15 cellular contexts compared by ENCODE assay signal in genomic region chr14:54686871-54687749, GRCh38.
DNase-seq lines count a peak whose midpoint lies in the region; ATAC-seq lines count a peak whose summit lies in the region.
"Had no signal": no experiment of that assay in that cellular context is flagged by ENCODE, and none has a peak within 500 bp of the region (broad histone marks: within the 10 kb centered on the region; RNA-seq: fewer than 3 reads in every experiment).

No MANE protein-coding gene starts in this region.

- no peaks in the 10 kb centered on the region for H3K9me3 Mint-ChIP-seq in memory B cell
- no peaks in the 10 kb centered on the region for H3K9me3 Mint-ChIP-seq in naive thymus-derived CD8-positive, alpha-beta T cell
- H3K9me3 Mint-ChIP-seq: activated T-helper 1 cell treated with anti-CD3 and anti-CD28 coated beads, Interleukin-12 subunit alpha, Interleukin-12 subunit beta, Interleukin-2, Interleukin-4 antibody, amounts not matched to agents 30 ng/mL and 10 ng/mL and 1 ng/mL, durations not matched to agents 14 hours and 24 hours and 36 hours; H9; naive thymus-derived CD4-positive, alpha-beta T cell; T-helper 1 cell treated with Interleukin-12 subunit alpha and Interleukin-12 subunit beta and Interleukin-4 antibody, amounts not matched to agents 30 μg/mL and 1 μg/mL, for 36 hours had no signal

- H3K9ac ChIP-seq in duodenal mucosa (ENCODE audit: low read depth in 1 of 2, low read length in 2 of 2), result no peak overlapping the region
- H3K9ac ChIP-seq in subcutaneous abdominal adipose tissue (ENCODE audit: low read length in 5 of 5), result peak overlapping the region in 3 of 5 donors; percentile 40 to 50 (median 49)
- H3K9ac ChIP-seq: BLaER1 treated with 17β-estradiol and CSF1 and Interleukin-3, amounts not matched to agents 10 nM and 100 nM had no signal

- H3K4me3 ChIP-seq in MG63 (no peak overlapping the region), duodenal mucosa (ENCODE audit: low read depth in 1 of 2, low read length in 2 of 2) (no peak overlapping the region), subcutaneous abdominal adipose tissue (ENCODE audit: low read depth in 1 of 5, low read length in 5 of 5) (no peak overlapping the region)
- H3K4me3 ChIP-seq: BLaER1 treated with 17β-estradiol and CSF1 and Interleukin-3, amounts not matched to agents 10 nM and 100 nM had no signal

- DNase-seq in MG63 (peak; percentile 14), memory B cell (ENCODE audit: low spot score in 2 of 2) (no peak), NCI-H526 treated with DMSO at 0.1 percent for 48 hours (lab: John Stamatoyannopoulos, UW) (no peak)
- DNase-seq in NK-92 treated with Interleukin-12 subunit alpha and Interleukin-12 subunit beta, amount 100 ng/mL, for 24 hours (lab: John Stamatoyannopoulos, UW), result no peak
- DNase-seq in naive thymus-derived CD8-positive, alpha-beta T cell, result no peak
- DNase-seq: H9; MV-4-11; naive thymus-derived CD4-positive, alpha-beta T cell; stimulated activated CD4-positive, alpha-beta T cell treated with anti-CD3 and anti-CD28 coated beads, Interleukin-15, amount 100 ng/mL, for 24 hours had no signal

- ATAC-seq in memory B cell (ENCODE audit: low read depth) (no peak), GM19023 (IDR thresholded peaks at IDR 0.05; ENCODE audit: unreplicated experiment) (no peak)
- ATAC-seq in naive thymus-derived CD8-positive, alpha-beta T cell, result no peak
- ATAC-seq: naive thymus-derived CD4-positive, alpha-beta T cell had no signal

- H3K36me3 Mint-ChIP-seq in memory B cell, result no peaks in the 10 kb centered on the region
- no peaks in the 10 kb centered on the region for H3K36me3 Mint-ChIP-seq in naive thymus-derived CD8-positive, alpha-beta T cell
- H3K36me3 Mint-ChIP-seq: naive thymus-derived CD4-positive, alpha-beta T cell had no signal

- no peaks in the 10 kb centered on the region for H3K9me3 ChIP-seq in MG63
- no peaks in the 10 kb centered on the region for H3K9me3 ChIP-seq in duodenal mucosa (ENCODE audit: control insufficient read depth in 1 of 2, low read length in 2 of 2)
- no peaks in the 10 kb centered on the region for H3K9me3 ChIP-seq in subcutaneous abdominal adipose tissue (ENCODE audit: control insufficient read depth in 5 of 5, low read length in 5 of 5)

- no peaks in the 10 kb centered on the region for H3K36me3 ChIP-seq in MG63
- H3K36me3 ChIP-seq in duodenal mucosa (ENCODE audit: control insufficient read depth in 1 of 2, insufficient read depth in 2 of 2, low read length in 2 of 2), result no peaks in the 10 kb centered on the region
- H3K36me3 ChIP-seq in subcutaneous abdominal adipose tissue (ENCODE audit: control insufficient read depth in 5 of 5, insufficient read depth in 5 of 5, low read length in 5 of 5), result no peaks in the 10 kb centered on the region

- peaks cover 27% of the 10 kb centered on the region for H3K4me1 Mint-ChIP-seq in memory B cell
- peaks cover 4 to 10% (median 7%) of the 10 kb centered on the region in 4 donors for H3K4me1 Mint-ChIP-seq in naive thymus-derived CD8-positive, alpha-beta T cell

- peak overlapping the region; percentile 39 for H3K27ac ChIP-seq in duodenal mucosa (ENCODE audit: low read depth, low read length)
- peak overlapping the region; percentile 68 for H3K27ac ChIP-seq in subcutaneous abdominal adipose tissue (ENCODE audit: low read depth, low read length)
- H3K27ac ChIP-seq: BLaER1 treated with 17β-estradiol and CSF1 and Interleukin-3, amounts not matched to agents 10 nM and 100 nM had no signal

- H3K27ac Mint-ChIP-seq in memory B cell, result peak overlapping the region; percentile 29
- H3K27ac Mint-ChIP-seq in naive thymus-derived CD8-positive, alpha-beta T cell, result no peak overlapping the region
- H3K27ac Mint-ChIP-seq: activated T-helper 1 cell treated with anti-CD3 and anti-CD28 coated beads, Interleukin-12 subunit alpha, Interleukin-12 subunit beta, Interleukin-2, Interleukin-4 antibody, amounts not matched to agents 30 ng/mL and 10 ng/mL and 1 ng/mL, durations not matched to agents 14 hours and 24 hours and 36 hours; naive thymus-derived CD4-positive, alpha-beta T cell; T-helper 1 cell treated with Interleukin-12 subunit alpha and Interleukin-12 subunit beta and Interleukin-4 antibody, amounts not matched to agents 30 μg/mL and 1 μg/mL, for 36 hours had no signal

- H3K4me3 Mint-ChIP-seq in memory B cell, result no peak overlapping the region
- H3K4me3 Mint-ChIP-seq in naive thymus-derived CD8-positive, alpha-beta T cell, result no peak overlapping the region
- H3K4me3 Mint-ChIP-seq: activated T-helper 1 cell treated with anti-CD3 and anti-CD28 coated beads, Interleukin-12 subunit alpha, Interleukin-12 subunit beta, Interleukin-2, Interleukin-4 antibody, amounts not matched to agents 30 ng/mL and 10 ng/mL and 1 ng/mL, durations not matched to agents 14 hours and 24 hours and 36 hours; H9; naive thymus-derived CD4-positive, alpha-beta T cell; T-helper 1 cell treated with Interleukin-12 subunit alpha and Interleukin-12 subunit beta and Interleukin-4 antibody, amounts not matched to agents 30 μg/mL and 1 μg/mL, for 36 hours had no signal

- no peaks in the 10 kb centered on the region for H3K27me3 Mint-ChIP-seq in memory B cell
- peaks cover 2 to 14% (median 7%) of the 10 kb centered on the region in 5 donors for H3K27me3 Mint-ChIP-seq in naive thymus-derived CD8-positive, alpha-beta T cell

- H3K27me3 ChIP-seq in MG63 (no peaks in the 10 kb centered on the region), duodenal mucosa (ENCODE audit: control insufficient read depth in 1 of 2, insufficient read depth in 2 of 2, low read length in 2 of 2) (no peaks in the 10 kb centered on the region), subcutaneous abdominal adipose tissue (ENCODE audit: control insufficient read depth in 5 of 5, insufficient read depth in 4 of 5, low read length in 5 of 5) (no peaks in the 10 kb centered on the region)
- H3K27me3 ChIP-seq: BLaER1 treated with 17β-estradiol and CSF1 and Interleukin-3, amounts not matched to agents 10 nM and 100 nM had no signal

- H3K4me1 ChIP-seq in duodenal mucosa (ENCODE audit: control insufficient read depth in 1 of 2, insufficient read depth in 2 of 2, low read length in 2 of 2) (peaks cover 0 to 7% of the 10 kb centered on the region in 2 donors), subcutaneous abdominal adipose tissue (ENCODE audit: control insufficient read depth in 5 of 5, insufficient read depth in 5 of 5, low read length in 5 of 5) (peaks cover 14 to 55% (median 47%) of the 10 kb centered on the region in 5 donors)

- POLR2A ChIA-PET in naive thymus-derived CD8-positive, alpha-beta T cell (lab: Charles Lee), result no interaction called here

Comparison
In these comparisons a context has a peak if more than half of its experiments do, and no peak if none do; other contexts are left out.
1. H3K9ac ChIP-seq: peak in subcutaneous abdominal adipose tissue (3 of 5); none in duodenal mucosa (0 of 2).